In the genomic region with DNA sequence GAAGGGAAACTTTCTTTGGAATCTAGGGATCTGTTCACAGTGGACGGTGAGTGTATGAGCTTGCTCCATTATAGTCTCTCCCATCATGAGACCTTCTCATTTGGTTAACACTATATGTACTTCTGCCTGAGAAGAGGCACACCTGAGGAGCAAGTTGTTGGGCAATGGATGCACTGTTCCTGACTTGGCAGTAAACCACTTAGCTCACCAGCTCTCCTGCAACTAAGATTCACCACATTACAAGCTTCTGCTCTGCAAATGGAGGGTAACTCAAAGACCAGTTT, we compare ENCODE assay signal across 8 cellular contexts. TPM values are rescaled to one million over a fixed set of nuclear protein-coding genes. Genes with fewer than 3 reads are reported as not detected.
DNase-seq lines count a peak whose midpoint lies in the region; ATAC-seq and TF ChIP-seq lines count a peak whose summit lies in the region.

No MANE protein-coding gene starts in this region.

- H3K9me2 ChIP-seq in PC-9 (ENCODE audit: insufficient read depth), result no peaks in the 10 kb centered on the region

- H4K20me1 ChIP-seq in PC-9 (ENCODE audit: insufficient read depth), result no peaks in the 10 kb centered on the region

- TF ChIP-seq CTCF in PC-9 (conservative IDR thresholded peaks at IDR 0.05) (no peak), foreskin keratinocyte (conservative IDR thresholded peaks at IDR 0.05) (no peak), psoas muscle (IDR thresholded peaks at IDR 0.05) (no peak)

- H3K27me3 ChIP-seq in PC-9 (ENCODE audit: insufficient read depth, low read depth), result no peaks in the 10 kb centered on the region
- no peaks in the 10 kb centered on the region for H3K27me3 ChIP-seq in foreskin keratinocyte
- H3K27me3 ChIP-seq in psoas muscle (ENCODE audit: insufficient read depth in 3 of 3, low read length in 2 of 3), result no peaks in the 10 kb centered on the region

- peak; percentile 14 for ATAC-seq in GM19025 (IDR thresholded peaks at IDR 0.05; ENCODE audit: low read depth, unreplicated experiment)
- ATAC-seq in foreskin keratinocyte, result peak; percentile 18
- peak; percentile 3 to 45 (median 35) for ATAC-seq in psoas muscle
- ATAC-seq in HG03159 (IDR thresholded peaks at IDR 0.05; ENCODE audit: unreplicated experiment), result no peak

- H3K27ac ChIP-seq in PC-9, result peak overlapping the region; percentile 57
- no peak overlapping the region for H3K27ac ChIP-seq in foreskin keratinocyte
- peak overlapping the region; percentile 46 for H3K27ac ChIP-seq in psoas muscle

- CTCF ChIA-PET in PC-9 (lab: Charles Lee), result interaction anchor here (0.8 to 1.9 kb wide), 5 partner anchors 23 to 107 kb away, joined by 3 to 14 read pairs (median 7); no protein-coding TSS in a partner anchor

- 18 to 38% (median 23%) methylated on average over 1 of the region's 1 CpG for WGBS in psoas muscle, 3 donors

- H3K4me2 ChIP-seq in PC-9, result peak overlapping the region; percentile 62

- H3K79me2 ChIP-seq in PC-9 (ENCODE audit: low read depth), result peaks cover 38% of the 10 kb centered on the region; the same call in 1 of the 2 replicates

- no peak for DNase-seq in PC-9
- peak in 1 of 2 donors; percentile 48 for DNase-seq in foreskin keratinocyte
- no peak for DNase-seq in psoas muscle
- DNase-seq in NCI-H146 treated with DMSO at 0.1 percent for 48 hours (lab: John Stamatoyannopoulos, UW; ENCODE audit: unreplicated experiment), result no peak
- DNase-seq in putamen (ENCODE audit: low spot score), result no peak
- DNase-seq in DMS 273 treated with DMSO at 0.1 percent for 48 hours (lab: John Stamatoyannopoulos, UW), result no peak

- H3K9me3 ChIP-seq in PC-9 (ENCODE audit: insufficient read depth, low read depth) (no peaks in the 10 kb centered on the region), psoas muscle (no peaks in the 10 kb centered on the region)

- H3K4me1 ChIP-seq in PC-9 (replicated peaks; ENCODE audit: insufficient read depth), result peaks cover 41% of the 10 kb centered on the region
- peaks cover 44% of the 10 kb centered on the region for H3K4me1 ChIP-seq in foreskin keratinocyte
- H3K4me1 ChIP-seq in psoas muscle, result peaks cover 36% of the 10 kb centered on the region

- H3K36me3 ChIP-seq in PC-9 (ENCODE audit: low read depth) (no peaks in the 10 kb centered on the region), psoas muscle (ENCODE audit: insufficient read depth in 1 of 2, low read depth in 1 of 2) (no peaks in the 10 kb centered on the region)

- no peak overlapping the region for H2AFZ ChIP-seq in PC-9

- H3K4me3 ChIP-seq in PC-9, result no peak overlapping the region
- H3K4me3 ChIP-seq in psoas muscle, result no peak overlapping the region

- intact Hi-C loops in PC-9 (cut with micrococcal nuclease; ENCODE audit: unreplicated experiment) (loop anchor here (1.0 to 2.0 kb wide), 2 partner anchors 10 to 20 kb away; partner anchors contain the start of gene MACF1), psoas muscle (cut with DNase I) (loop anchor here in 1 of 2 donors (5.0 kb wide), 1 partner anchor 43 kb away; no protein-coding TSS in a partner anchor)

- H3F3A ChIP-seq in PC-9 (ENCODE audit: insufficient read depth, low read depth), result peaks cover 35% of the 10 kb centered on the region

- BruUV-seq in PC-9 (replicated peaks; lab: Mats Ljungman, UMichigan), result no TSS peak

- POLR2A ChIA-PET in PC-9 (lab: Charles Lee; ENCODE audit: unreplicated experiment), result interaction anchor here (0.6 to 0.7 kb wide), 2 partner anchors 22 to 529 kb away, joined by 4 to 6 read pairs; no protein-coding TSS in a partner anchor

RNA-seq across cellular contexts. Expression of gene MACF1, which starts 10.2 kb away (rescaled TPM):
- total RNA-seq in PC-9 (2021), result 189 and 199 TPM in 2 replicates
- total RNA-seq in foreskin keratinocyte, result 138 and 151 TPM in 2 replicates
- 37.4 and 38.0 TPM in 2 replicates for polyA plus RNA-seq in foreskin keratinocyte
- 100 to 1,000 TPM in 2 of 4 donors, 10 to 100 TPM in 2; 71.4 to 162 (median 124) TPM for total RNA-seq in psoas muscle
- polyA plus RNA-seq in psoas muscle, result 10 to 100 TPM; 38.9 to 67.1 (median 53.8) TPM
